Comparison of ENCODE assay signal across 21 cellular contexts in the genomic region with DNA sequence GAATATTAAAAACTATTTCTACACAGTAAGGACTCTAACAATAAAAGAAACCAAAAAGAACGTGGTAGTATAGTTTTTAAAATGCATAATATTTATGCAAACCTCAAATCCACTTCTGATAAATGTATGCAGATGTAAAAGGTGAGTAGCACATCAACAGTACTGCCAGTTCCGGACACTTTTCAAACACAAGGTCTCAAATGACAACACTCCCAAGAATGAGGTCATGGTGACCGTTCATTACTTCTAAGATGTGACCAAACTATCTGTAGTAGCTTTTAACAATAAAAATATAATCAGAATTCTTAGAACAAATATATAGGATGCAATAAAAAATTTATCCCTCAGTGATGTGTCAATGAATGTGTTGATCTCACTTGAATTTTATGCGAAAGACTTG.
A peak's percentile ranks its signal among the peaks of the same experiment; 100 is the strongest.
DNase-seq lines count a peak whose midpoint lies in the region; TF ChIP-seq lines count a peak whose summit lies in the region.
"Had no signal": no experiment of that assay in that cellular context is flagged by ENCODE, and none has a peak within 500 bp of the region (broad histone marks: within the 10 kb centered on the region; RNA-seq: fewer than 3 reads in every experiment).

No MANE protein-coding gene starts in this region.

- peaks cover 2% of the 10 kb centered on the region; the same call in 1 of the 2 replicates for H3K27me3 Mint-ChIP-seq in HFFc6 (ENCODE audit: insufficient read depth)
- no peaks in the 10 kb centered on the region for H3K27me3 Mint-ChIP-seq in MCF 10A (ENCODE audit: insufficient read depth, unreplicated experiment)

- no peak overlapping the region for H3K4me3 Mint-ChIP-seq in HFFc6
- no peak overlapping the region for H3K4me3 Mint-ChIP-seq in MCF 10A (ENCODE audit: unreplicated experiment)
- H3K4me3 Mint-ChIP-seq: CD14-positive monocyte; CD4-positive, alpha-beta T cell; CD8-positive, alpha-beta memory T cell had no signal

- CTCF ChIA-PET in MCF 10A (lab: Yijun Ruan, JAX) = interaction anchor here (0.5 kb wide), 1 partner anchor 702 kb away, joined by 3 read pairs; no protein-coding TSS in a partner anchor

- DNase-seq in HFFc6 (no peak), RPMI7951 (ENCODE audit: low read depth) (peak; percentile 58), fibroblast of mammary gland (ENCODE audit: low read depth) (peak; percentile 39), MCF 10A (ENCODE audit: unreplicated experiment) (no peak), MG63 (no peak)
- no peak for DNase-seq in activated CD4-positive, alpha-beta T cell treated with anti-CD3 and anti-CD28 coated beads, Interleukin-2, amount 50 U/mL, for 48 hours
- DNase-seq: ACHN; AML-193; BE2C; Calu3; CD4-positive, alpha-beta T cell; CD8-positive, alpha-beta memory T cell; COR-L47; DMS53; DMS79 treated with DMSO at 0.1 percent for 48 hours; GF-D8; GM23248; H7; HCEC 1CT had no signal

- TF ChIP-seq CTCF in HFFc6 (IDR thresholded peaks at IDR 0.05) = no peak
- TF ChIP-seq CTCF in fibroblast of mammary gland (conservative IDR thresholded peaks at IDR 0.05; ENCODE audit: control insufficient read depth, insufficient read depth, low read depth, low read length) = no peak
- TF ChIP-seq CTCF in MCF 10A (IDR thresholded peaks at IDR 0.05; ENCODE audit: unreplicated experiment) = no peak

- H3K27me3 ChIP-seq in MG63 = no peaks in the 10 kb centered on the region
- H3K27me3 ChIP-seq: BE2C; BLaER1 treated with 17β-estradiol and CSF1 and Interleukin-3, amounts not matched to agents 10 nM and 100 nM had no signal

- intact Hi-C loops in MCF 10A (cut with micrococcal nuclease) = loop anchor here (5.0 to 10.0 kb wide), 2 partner anchors 147 to 241 kb away; partner anchors contain the start of gene NREP

- H3K36me3 Mint-ChIP-seq in HFFc6 (ENCODE audit: low read depth) (peaks cover 10% of the 10 kb centered on the region; the same call in 1 of the 2 replicates), MCF 10A (ENCODE audit: insufficient read depth, unreplicated experiment) (no peaks in the 10 kb centered on the region)
- H3K36me3 Mint-ChIP-seq: CD14-positive monocyte; CD8-positive, alpha-beta memory T cell had no signal

- H3K9me3 ChIP-seq in MG63 = peaks cover 29% of the 10 kb centered on the region
- H3K9me3 ChIP-seq: BE2C had no signal

- H3K4me1 Mint-ChIP-seq in HFFc6 (ENCODE audit: low read depth) (peaks cover 48% of the 10 kb centered on the region), MCF 10A (ENCODE audit: insufficient read depth, unreplicated experiment) (peaks cover 28% of the 10 kb centered on the region)
- H3K4me1 Mint-ChIP-seq: CD14-positive monocyte; CD8-positive, alpha-beta memory T cell had no signal

- H3K4me3 ChIP-seq in fibroblast of mammary gland (ENCODE audit: control insufficient read depth, low read depth, low read length) (no peak overlapping the region), MG63 (no peak overlapping the region)
- H3K4me3 ChIP-seq: BLaER1 treated with 17β-estradiol and CSF1 and Interleukin-3, amounts not matched to agents 10 nM and 100 nM; GM23248 had no signal

- H3K27ac Mint-ChIP-seq in HFFc6 (peak overlapping the region; percentile 76; the same call in 1 of the 2 replicates), MCF 10A (ENCODE audit: low read depth, unreplicated experiment) (no peak overlapping the region)
- H3K27ac Mint-ChIP-seq: CD14-positive monocyte; CD4-positive, alpha-beta T cell; CD8-positive, alpha-beta memory T cell had no signal

- POLR2A ChIA-PET in MCF 10A (lab: Yijun Ruan, JAX) = no interaction called here

- H3K36me3 ChIP-seq in MG63 = no peaks in the 10 kb centered on the region
- H3K36me3 ChIP-seq: BE2C; BLaER1 treated with 17β-estradiol and CSF1 and Interleukin-3, amounts not matched to agents 10 nM and 100 nM had no signal

- H3K9me3 Mint-ChIP-seq in HFFc6 (peaks cover 5% of the 10 kb centered on the region), MCF 10A (ENCODE audit: unreplicated experiment) (peaks cover 2% of the 10 kb centered on the region)
- H3K9me3 Mint-ChIP-seq: CD4-positive, alpha-beta T cell had no signal

- no TSS peak for BruUV-seq in MCF 10A (replicated peaks; lab: Mats Ljungman, UMichigan)

Comparison
In these comparisons a context has a peak if more than half of its experiments do, and no peak if none do; other contexts are left out.
1. DNase-seq: peak in RPMI7951 (single experiment) and fibroblast of mammary gland (single experiment); none in HFFc6 (single experiment), activated CD4-positive, alpha-beta T cell treated with anti-CD3 and anti-CD28 coated beads, Interleukin-2, amount 50 U/mL, for 48 hours (0 of 2), MCF 10A (single experiment) and MG63 (single experiment).